8 cellular contexts compared by ENCODE assay signal in the genomic region with DNA sequence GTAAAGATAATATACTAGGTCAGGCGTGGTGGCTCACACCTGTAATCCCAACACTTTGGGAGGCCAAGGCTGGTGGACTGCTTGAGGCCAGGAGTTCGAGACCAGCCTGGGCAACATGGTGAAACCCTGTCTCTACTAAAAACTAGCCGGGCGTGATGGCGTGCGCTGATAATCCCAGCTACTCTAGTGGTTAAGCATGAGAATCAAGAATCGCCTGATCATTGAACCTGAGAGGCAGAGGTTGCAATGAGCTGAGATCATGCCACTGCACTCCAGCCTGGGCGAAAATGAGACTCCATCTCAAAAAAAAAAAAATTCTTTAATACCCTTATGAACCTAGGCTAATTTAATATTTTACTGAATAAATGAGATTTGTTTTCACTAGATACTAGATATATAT.
A peak's percentile ranks its signal among the peaks of the same experiment; 100 is the strongest.
ATAC-seq and TF ChIP-seq lines count a peak whose summit lies in the region.
"Not testable (repeated sequence)": the region's sequence is repeated elsewhere in the genome, so short reads cannot be mapped to it uniquely, and the experiment has no call there.

No MANE protein-coding gene starts in this region.

- 0 out of 2 replicates have a peak, but pooled peaks cover 12% of the 10 kb centered on the region for H3K79me2 ChIP-seq in OCI-LY1 (ENCODE audit: insufficient read depth, low read length)

- not testable (repeated sequence) for H3K9ac ChIP-seq in BLaER1; OCI-LY1 (ENCODE audit: low read length)

- not testable (repeated sequence) for H3K27me3 ChIP-seq in BLaER1; OCI-LY1 (ENCODE audit: insufficient read depth, low read length)

- peaks cover 57% of the 10 kb centered on the region for H4K20me1 ChIP-seq in BLaER1
- not testable (repeated sequence) for H4K20me1 ChIP-seq in OCI-LY1 (ENCODE audit: insufficient read depth, low read length)

- ATAC-seq in GM18511 (IDR thresholded peaks at IDR 0.05; ENCODE audit: unreplicated experiment) = peak; percentile 81
- peak; percentile 36 for ATAC-seq in GM19324 (IDR thresholded peaks at IDR 0.05; ENCODE audit: low FRiP score, unreplicated experiment)
- peak; percentile 70 for ATAC-seq in GM21423 (IDR thresholded peaks at IDR 0.05; ENCODE audit: unreplicated experiment)
- ATAC-seq in HG02678 (IDR thresholded peaks at IDR 0.05; ENCODE audit: unreplicated experiment) = peak; percentile 53
- peak; percentile 85 for ATAC-seq in HG03064 (IDR thresholded peaks at IDR 0.05; ENCODE audit: low read depth, unreplicated experiment)
- ATAC-seq in HG03432 (IDR thresholded peaks at IDR 0.05; ENCODE audit: unreplicated experiment) = peak; percentile 66

- peaks cover 79% of the 10 kb centered on the region for H3K36me3 ChIP-seq in BLaER1
- H3K36me3 ChIP-seq in OCI-LY1 (ENCODE audit: insufficient read depth, low read length) = peaks cover 72% of the 10 kb centered on the region

- H3K4me1 ChIP-seq in BLaER1 (peaks cover 18% of the 10 kb centered on the region), OCI-LY1 (ENCODE audit: insufficient read depth, low read length, severe bottlenecking) (peaks cover 18% of the 10 kb centered on the region)

- H3K4me2 ChIP-seq in BLaER1 = peak overlapping the region; percentile 59
- H3K4me2 ChIP-seq in OCI-LY1 (ENCODE audit: low read length) = not testable (repeated sequence)

- not testable (repeated sequence) for H3K4me3 ChIP-seq in BLaER1; OCI-LY1 (ENCODE audit: low read depth, low read length, poor library complexity, severe bottlenecking)

- H3K9me2 ChIP-seq in OCI-LY1 (ENCODE audit: low read depth, low read length) = not testable (repeated sequence)

- H3F3A ChIP-seq in OCI-LY1 (ENCODE audit: insufficient read depth, low read length) = not testable (repeated sequence)

- not testable (repeated sequence) for H3K9me3 ChIP-seq in BLaER1; OCI-LY1 (ENCODE audit: low read length)

- not testable (repeated sequence) for H2AFZ ChIP-seq in OCI-LY1 (ENCODE audit: low read length)

- not testable (repeated sequence) for TF ChIP-seq CTCF in OCI-LY1 (IDR thresholded peaks at IDR 0.05; ENCODE audit: low read length)

- H3K27ac ChIP-seq in BLaER1 = not testable (repeated sequence)
- H3K27ac ChIP-seq in OCI-LY1 (ENCODE audit: low read depth, low read length, poor library complexity, severe bottlenecking) = peak overlapping the region; percentile 78
